In genomic region chr16:89113661-89114060, GRCh38 we compare ENCODE assay signal across 16 cellular contexts. TPM values are rescaled to one million over a fixed set of nuclear protein-coding genes. Genes with fewer than 3 reads are reported as not detected.
DNase-seq lines count a peak whose midpoint lies in the region; ATAC-seq, FAIRE-seq and TF ChIP-seq lines count a peak whose summit lies in the region.
"Had no signal": no experiment of that assay in that cellular context is flagged by ENCODE, and none has a peak within 500 bp of the region (broad histone marks: within the 10 kb centered on the region; RNA-seq: fewer than 3 reads in every experiment).

No MANE protein-coding gene starts in this region.

- H4K20me1 ChIP-seq in BLaER1, result no peaks in the 10 kb centered on the region
- H4K20me1 ChIP-seq in OCI-LY3 (ENCODE audit: insufficient read depth, low read length), result no peaks in the 10 kb centered on the region

- H3K27me3 ChIP-seq in BLaER1 (no peaks in the 10 kb centered on the region), OCI-LY3 (ENCODE audit: low read depth, low read length) (no peaks in the 10 kb centered on the region)
- no peaks in the 10 kb centered on the region for H3K27me3 ChIP-seq in CD4-positive, alpha-beta T cell (ENCODE audit: control insufficient read depth, insufficient read depth, low read length)
- H3K27me3 ChIP-seq: brain microvascular endothelial cell, neutrophil had no signal

- peaks cover 8% of the 10 kb centered on the region for H3K79me2 ChIP-seq in OCI-LY3 (ENCODE audit: low read length)

- TF ChIP-seq CTCF in CD4-positive, alpha-beta T cell (IDR thresholded peaks at IDR 0.05), result no peak
- no peak for TF ChIP-seq CTCF in OCI-LY3 (IDR thresholded peaks at IDR 0.05; ENCODE audit: low read depth, low read length)
- TF ChIP-seq CTCF in kidney (IDR thresholded peaks at IDR 0.05; ENCODE audit: borderline replicate concordance, extremely low read depth, insufficient read depth), result no peak
- no peak for TF ChIP-seq CTCF in foreskin fibroblast (IDR thresholded peaks at IDR 0.05; ENCODE audit: low read depth, low read length)

- peaks cover 61% of the 10 kb centered on the region for H3K36me3 ChIP-seq in BLaER1
- H3K36me3 ChIP-seq in OCI-LY3 (replicated peaks; ENCODE audit: low read depth, low read length), result peaks cover 62% of the 10 kb centered on the region
- peaks cover 14 to 15% of the 10 kb centered on the region in 2 donors for H3K36me3 ChIP-seq in kidney (ENCODE audit: control insufficient read depth in 1 of 2, insufficient read depth in 2 of 2, low read length in 2 of 2)

- H3K27me3 Mint-ChIP-seq in CD4-positive, alpha-beta T cell, result no peaks in the 10 kb centered on the region

- H3K4me3 ChIP-seq in BLaER1, result peak overlapping the region; percentile 66
- no peak overlapping the region for H3K4me3 ChIP-seq in OCI-LY3 (ENCODE audit: low read length)
- no peak overlapping the region for H3K4me3 ChIP-seq in kidney (ENCODE audit: low read length in 2 of 2)
- no peak overlapping the region for H3K4me3 ChIP-seq in foreskin fibroblast (ENCODE audit: low read depth in 1 of 2, low read length in 2 of 2)
- H3K4me3 ChIP-seq: SK-N-MC had no signal

- H3K4me1 ChIP-seq in BLaER1, result peaks cover 92% of the 10 kb centered on the region
- peaks cover 32% of the 10 kb centered on the region for H3K4me1 ChIP-seq in OCI-LY3 (ENCODE audit: low read length)
- H3K4me1 ChIP-seq in kidney (ENCODE audit: control insufficient read depth in 1 of 2, insufficient read depth in 1 of 2, low read depth in 1 of 2, low read length in 2 of 2), result peaks cover 0 to 2% of the 10 kb centered on the region in 2 donors

- H3K4me2 ChIP-seq in BLaER1, result peak overlapping the region; percentile 98
- peak overlapping the region; percentile 79; the same call in 1 of the 2 replicates for H3K4me2 ChIP-seq in OCI-LY3 (ENCODE audit: low read length)

- no peak for FAIRE-seq in kidney (lab: Jason Lieb, UNC)

- DNase-seq in CD4-positive, alpha-beta T cell, result peak in 1 of 10 experiments; percentile 1
- DNase-seq in kidney, result peak; percentile 70
- no peak for DNase-seq in RKO (ENCODE audit: low spot score)
- no peak for DNase-seq in foreskin fibroblast
- no peak for DNase-seq in caudate nucleus (lab: John Stamatoyannopoulos, UW)
- DNase-seq: brain microvascular endothelial cell; COR-L47; GF-D8; stimulated activated CD4-positive, alpha-beta T cell treated with anti-CD3 and anti-CD28 coated beads, Interleukin-4, amount 100 ng/mL, for 1 hour; trophoblast cell had no signal

- H3K9ac ChIP-seq in BLaER1, result peak overlapping the region; percentile 80
- no peak overlapping the region for H3K9ac ChIP-seq in OCI-LY3 (ENCODE audit: low read length)
- no peak overlapping the region for H3K9ac ChIP-seq in kidney (ENCODE audit: low read length in 2 of 2)

- peaks cover 42% of the 10 kb centered on the region for H3K4me1 Mint-ChIP-seq in CD4-positive, alpha-beta T cell (ENCODE audit: low read depth)

- no peak overlapping the region for H2AFZ ChIP-seq in OCI-LY3 (ENCODE audit: low read depth, low read length)

- H3K27ac ChIP-seq in BLaER1 (peak overlapping the region; percentile 93), OCI-LY3 (ENCODE audit: low read length) (no peak overlapping the region), kidney (ENCODE audit: low read depth in 2 of 2, low read length in 2 of 2) (no peak overlapping the region), caudate nucleus (ENCODE audit: low read depth, low read length) (no peak overlapping the region)
- peak overlapping the region; percentile 72 for H3K27ac ChIP-seq in CD4-positive, alpha-beta T cell (ENCODE audit: low read depth, low read length)
- H3K27ac ChIP-seq: brain microvascular endothelial cell, SK-N-MC, VCaP had no signal

- ATAC-seq in CD4-positive, alpha-beta T cell (ENCODE audit: poor library complexity), result no peak
- ATAC-seq: sciatic nerve had no signal

- no peak overlapping the region for H3K4me3 Mint-ChIP-seq in CD4-positive, alpha-beta T cell

- H3K9me3 ChIP-seq in BLaER1 (no peaks in the 10 kb centered on the region), OCI-LY3 (ENCODE audit: insufficient read depth, low read length) (no peaks in the 10 kb centered on the region), kidney (ENCODE audit: control insufficient read depth in 1 of 2, low read length in 2 of 2) (no peaks in the 10 kb centered on the region)
- no peaks in the 10 kb centered on the region for H3K9me3 ChIP-seq in CD4-positive, alpha-beta T cell (ENCODE audit: control insufficient read depth, low read length)
- H3K9me3 ChIP-seq: neutrophil had no signal

- POLR2A ChIA-PET in CD4-positive, alpha-beta T cell (lab: Charles Lee), result interaction anchor here (3.0 to 3.4 kb wide), 3 partner anchors 11 to 20 kb away, joined by 12 to 102 read pairs (median 45); partner anchors contain the start of gene ACSF3

- no peaks in the 10 kb centered on the region for H3K9me3 Mint-ChIP-seq in CD4-positive, alpha-beta T cell

- peaks cover 38% of the 10 kb centered on the region for H3K36me3 Mint-ChIP-seq in CD4-positive, alpha-beta T cell (ENCODE audit: low read depth)

- no peak overlapping the region for H3K27ac Mint-ChIP-seq in CD4-positive, alpha-beta T cell

- CTCF ChIA-PET in CD4-positive, alpha-beta T cell (lab: Charles Lee), result no interaction called here

- intact Hi-C loops in CD4-positive, alpha-beta T cell (cut with DNase I, micrococcal nuclease), result loop anchor here in 1 of 2 experiments (1.0 to 5.0 kb wide), 2 partner anchors 16 to 256 kb away; partner anchors contain the start of genes GALNS and TRAPPC2L
- intact Hi-C loops in kidney (cut with DNase I), result no loop called here

RNA-seq across cellular contexts. Expression of gene ACSF3, which starts 20.0 kb away (rescaled TPM):
- 10 to 100 TPM; 44.7 to 49.5 TPM for total RNA-seq in CD4-positive, alpha-beta T cell
- total RNA-seq in kidney, result 33.2 TPM
- polyA plus RNA-seq in kidney (ENCODE audit: insufficient read depth, low read depth, low replicate concordance), result 39.0 TPM

RNA-seq across cellular contexts. Expression of gene CDH15, which starts 57.9 kb away (rescaled TPM):
- not detected for total RNA-seq in CD4-positive, alpha-beta T cell
- 0.31 TPM for total RNA-seq in kidney
- polyA plus RNA-seq in kidney (ENCODE audit: insufficient read depth, low read depth, low replicate concordance), result 0.22 TPM

Comparison
In these comparisons a context has a peak if more than half of its experiments do, and no peak if none do; other contexts are left out.
1. H3K27ac ChIP-seq: peak in BLaER1 (single experiment) and CD4-positive, alpha-beta T cell (single experiment); none in OCI-LY3 (single experiment), kidney (0 of 2) and caudate nucleus (single experiment).